Comparison of ENCODE assay signal across 16 cellular contexts in genomic region chr14:104940526-104941150, GRCh38. TPM values are rescaled to one million over a fixed set of nuclear protein-coding genes. Genes with fewer than 3 reads are reported as not detected.
DNase-seq lines count a peak whose midpoint lies in the region; ATAC-seq, FAIRE-seq and TF ChIP-seq lines count a peak whose summit lies in the region.
"Had no signal": no experiment of that assay in that cellular context is flagged by ENCODE, and none has a peak within 500 bp of the region (broad histone marks: within the 10 kb centered on the region; RNA-seq: fewer than 3 reads in every experiment).

No MANE protein-coding gene starts in this region.

- H3K9ac ChIP-seq in HCT116 (ENCODE audit: low read length): no peak overlapping the region
- H3K9ac ChIP-seq in GM12878 (ENCODE audit: control insufficient read depth, insufficient read depth, low read length): no peak overlapping the region

- 45% methylated on average over 3 of the region's 3 CpGs for WGBS in GM12878 (ENCODE audit: insufficient coverage, insufficient replicate concordance, low lambda C conversion rate, missing lambda C conversion rate)
- WGBS in psoas muscle, 3 donors: 76 to 90% (median 80%) methylated on average over 3 of the region's 3 CpGs

- TF ChIP-seq CTCF in HCT116 (IDR thresholded peaks at IDR 0.05 in 2 of 3, conservative IDR thresholded peaks at IDR 0.05 in 1 of 3; ENCODE audit: borderline replicate concordance in 1 of 3, insufficient read depth in 1 of 3, low read depth in 2 of 3, low read length in 2 of 3): peak in 2 of 3 experiments; percentile 11 to 30; a peak in 1 of 6 replicates
- peak in 2 of 3 experiments; percentile 14 to 17; a peak in 3 of 6 replicates for TF ChIP-seq CTCF in GM12878 (IDR thresholded peaks at IDR 0.05 in 2 of 3, conservative IDR thresholded peaks at IDR 0.05 in 1 of 3; ENCODE audit: control insufficient read depth in 2 of 3, extremely low read depth in 1 of 3, insufficient read depth in 1 of 3, low read depth in 3 of 3, low read length in 3 of 3)
- peak; percentile 19 for TF ChIP-seq CTCF in neural crest cell (conservative IDR thresholded peaks at IDR 0.05)
- TF ChIP-seq CTCF in psoas muscle (IDR thresholded peaks at IDR 0.05): no peak
- TF ChIP-seq CTCF in coronary artery (IDR thresholded peaks at IDR 0.05): no peak

- TF ChIP-seq RAD21 in HCT116 (IDR thresholded peaks at IDR 0.05; ENCODE audit: low read depth) (peak; percentile 35; the same call in 1 of the 2 replicates), GM12878 (IDR thresholded peaks at IDR 0.05; ENCODE audit: insufficient read depth, low read depth, low read length) (peak; percentile 35; the same call in 1 of the 2 replicates)

- no peaks in the 10 kb centered on the region for H3K27me3 ChIP-seq in HCT116 (ENCODE audit: insufficient read depth, low read length)
- H3K27me3 ChIP-seq in GM12878 (replicated peaks in 1 of 2; ENCODE audit: control insufficient read depth in 2 of 2, insufficient read depth in 2 of 2, low read length in 1 of 2): peaks cover 3 to 4% of the 10 kb centered on the region in 2 experiments; a peak in 2 of 4 replicates
- H3K27me3 ChIP-seq in psoas muscle (ENCODE audit: insufficient read depth in 3 of 3, low read length in 2 of 3): peaks cover 0 to 25% (median 4%) of the 10 kb centered on the region in 3 donors
- H3K27me3 ChIP-seq: SJSA1, testis had no signal

- FAIRE-seq in GM12878 (lab: Jason Lieb, UNC): no peak

- SMC1A ChIA-PET in GM12878 (lab: Charles Lee; ENCODE audit: uncharacterized antibody, unreplicated experiment): no interaction called here

- in situ Hi-C loops in GM12878 (cut with MboI): no loop called here

- CTCF ChIA-PET in HCT116 (lab: Charles Lee) (no interaction called here), GM12878 (lab: Yijun Ruan, JAX) (interaction anchor here (1.0 to 1.5 kb wide), 2 partner anchors 41 to 175 kb away, joined by 3 read pairs; no protein-coding TSS in a partner anchor)

- POLR2A ChIA-PET in HCT116 (lab: Charles Lee) (no interaction called here), GM12878 (lab: Charles Lee) (no interaction called here)

- no peak overlapping the region for H3K4me3 Mint-ChIP-seq in neural crest cell

- BruUV-seq in HCT116 (replicated peaks; lab: Mats Ljungman, UMichigan) (no TSS peak), GM12878 (replicated peaks; lab: Mats Ljungman, UMichigan) (no TSS peak)

- no peaks in the 10 kb centered on the region for H3K9me2 ChIP-seq in HCT116 (ENCODE audit: insufficient read depth)

- H2AFZ ChIP-seq in HCT116 (ENCODE audit: low read depth, low read length, poor library complexity, severe bottlenecking) (no peak overlapping the region), GM12878 (ENCODE audit: control insufficient read depth, low read depth, low read length) (no peak overlapping the region)

- peaks cover 44% of the 10 kb centered on the region for H3K27me3 Mint-ChIP-seq in neural crest cell (ENCODE audit: low read depth)

- H3K4me1 Mint-ChIP-seq in neural crest cell: no peaks in the 10 kb centered on the region

- H3K36me3 ChIP-seq in HCT116 (ENCODE audit: control insufficient read depth in 1 of 2, insufficient read depth in 2 of 2, low read length in 2 of 2) (no peaks in the 10 kb centered on the region), GM12878 (ENCODE audit: control insufficient read depth in 2 of 2, insufficient read depth in 2 of 2, low read length in 1 of 2) (no peaks in the 10 kb centered on the region), psoas muscle (ENCODE audit: insufficient read depth in 1 of 2, low read depth in 1 of 2) (no peaks in the 10 kb centered on the region)
- H3K36me3 ChIP-seq: SJSA1 had no signal

- H3K4me1 ChIP-seq in HCT116 (ENCODE audit: control insufficient read depth in 1 of 2, insufficient read depth in 2 of 2, low read length in 2 of 2) (no peaks in the 10 kb centered on the region), GM12878 (ENCODE audit: control insufficient read depth, insufficient read depth, low read length) (no peaks in the 10 kb centered on the region), psoas muscle (no peaks in the 10 kb centered on the region)
- H3K4me1 ChIP-seq: SJSA1, testis had no signal

- no peak overlapping the region for H3K27ac Mint-ChIP-seq in neural crest cell (ENCODE audit: unreplicated experiment)

- ATAC-seq in HCT116 (peak; percentile 75), GM12878 (no peak), psoas muscle (no peak)
- ATAC-seq: esophagus mucosa had no signal

- TF ChIP-seq EP300 in GM12878 (IDR thresholded peaks at IDR 0.05; ENCODE audit: borderline replicate concordance in 1 of 2, control insufficient read depth in 1 of 2, low read depth in 2 of 2, low read length in 2 of 2): no peak

- H3K79me2 ChIP-seq in HCT116 (ENCODE audit: insufficient read depth, low read length) (no peaks in the 10 kb centered on the region), GM12878 (ENCODE audit: control insufficient read depth, insufficient read depth, low read length) (no peaks in the 10 kb centered on the region)

- H3K9me3 ChIP-seq in HCT116 (ENCODE audit: control insufficient read depth in 1 of 2, insufficient read depth in 1 of 2, low read depth in 1 of 2, low read length in 2 of 2): no peaks in the 10 kb centered on the region
- no peaks in the 10 kb centered on the region for H3K9me3 ChIP-seq in GM12878 (replicated peaks; ENCODE audit: control insufficient read depth, insufficient read depth, low read length)
- H3K9me3 ChIP-seq in psoas muscle: no peaks in the 10 kb centered on the region
- H3K9me3 ChIP-seq: SJSA1, testis had no signal

- intact Hi-C loops in HCT116 (cut with micrococcal nuclease): no loop called here
- intact Hi-C loops in GM12878 (cut with micrococcal nuclease; ENCODE audit: unreplicated experiment): no loop called here
- intact Hi-C loops in psoas muscle (cut with DNase I): no loop called here

- peak; percentile 22 for DNase-seq in DMS53 (lab: John Stamatoyannopoulos, UW)
- DNase-seq in DMS53 treated with DMSO at 0.1 percent for 48 hours (lab: John Stamatoyannopoulos, UW; ENCODE audit: unreplicated experiment): no peak
- DNase-seq in HCT116 (ENCODE audit: low read depth, low spot score): no peak
- DNase-seq in GM12878 (ENCODE audit: low read depth, low spot score): no peak
- no peak for DNase-seq in neural crest cell (ENCODE audit: low read depth, low spot score)
- DNase-seq in psoas muscle: no peak
- no peak for DNase-seq in coronary artery (ENCODE audit: low spot score)
- DNase-seq in central memory CD4-positive, alpha-beta T cell: no peak
- DNase-seq: activated T-cell treated with anti-CD3 and anti-CD28 coated beads, Interleukin-2, amount 50 U/mL, for 48 hours; DND-41; NCI-H69; testis had no signal

- H3K27ac ChIP-seq in HCT116 (ENCODE audit: low read depth, low read length): no peak overlapping the region
- H3K27ac ChIP-seq in GM12878 (ENCODE audit: control insufficient read depth, insufficient read depth): no peak overlapping the region
- no peak overlapping the region for H3K27ac ChIP-seq in psoas muscle
- H3K27ac ChIP-seq in coronary artery: no peak overlapping the region
- H3K27ac ChIP-seq: SJSA1, testis, VCaP had no signal

- TF ChIP-seq POLR2A in HCT116 (IDR thresholded peaks at IDR 0.05; ENCODE audit: borderline replicate concordance, extremely low read depth, insufficient read depth, insufficient read length) (no peak), GM12878 (IDR thresholded peaks at IDR 0.05; ENCODE audit: low read depth, low read length) (no peak)

- H3K4me3 ChIP-seq in HCT116 (replicated peaks in 1 of 2; ENCODE audit: low read depth in 1 of 2, low read length in 2 of 2): no peak overlapping the region
- no peak overlapping the region for H3K4me3 ChIP-seq in GM12878
- no peak overlapping the region for H3K4me3 ChIP-seq in psoas muscle
- H3K4me3 ChIP-seq in coronary artery: no peak overlapping the region
- H3K4me3 ChIP-seq: SJSA1, testis had no signal

- no peaks in the 10 kb centered on the region for H3K9me3 Mint-ChIP-seq in neural crest cell

- no peaks in the 10 kb centered on the region for H4K20me1 ChIP-seq in HCT116 (ENCODE audit: insufficient read depth)
- no peaks in the 10 kb centered on the region; the same call in 1 of the 2 replicates for H4K20me1 ChIP-seq in GM12878 (ENCODE audit: control insufficient read depth, insufficient read depth)

- H3K4me2 ChIP-seq in HCT116 (ENCODE audit: low read length) (no peak overlapping the region), GM12878 (ENCODE audit: control insufficient read depth, insufficient read depth) (no peak overlapping the region)

- no peaks in the 10 kb centered on the region for H3K36me3 Mint-ChIP-seq in neural crest cell (ENCODE audit: low read depth)

- RAD21 ChIA-PET in HCT116 (lab: Charles Lee; ENCODE audit: low non-redundant PET in 1 of 2, low total read pairs in 2 of 2, uncharacterized antibody in 2 of 2, unreplicated experiment in 2 of 2): no interaction called here
- RAD21 ChIA-PET in GM12878 (lab: Charles Lee; ENCODE audit: unreplicated experiment): no interaction called here

RNA-seq across cellular contexts. Expression of gene PLD4, which starts 16.0 kb away (rescaled TPM):
- 0.12 TPM for total RNA-seq in HCT116 (2021; ENCODE audit: unreplicated experiment)
- 0.02 and 0.08 TPM in 2 replicates for polyA plus RNA-seq in HCT116 (2012)
- total RNA-seq in GM12878 (2013; cell fraction: nucleolus; rRNA removed): 0.69 and 2.0 TPM in 2 replicates
- 32.1 and 43.2 TPM in 2 replicates for total RNA-seq in GM12878 (2014; rRNA removed)
- total RNA-seq in GM12878 (2014; rRNA removed; fragmentation: Illumina TruSeq; extraction: Trizol): 7.2 and 9.1 TPM in 2 replicates
- total RNA-seq in GM12878 (2021): 54.3 and 57.7 TPM in 2 replicates
- polyA plus RNA-seq in GM12878 (2011; ENCODE audit: low read depth): 4.2 TPM
- 0.04 and 0.20 TPM in 2 replicates for polyA plus RNA-seq in GM12878 (2011; rRNA removed)
- polyA plus RNA-seq in GM12878 (2011; cell fraction: cytosol; rRNA removed): 0.21 and 0.40 TPM in 2 replicates
- 0.57 and 0.69 TPM in 2 replicates for polyA plus RNA-seq in GM12878 (2011; cell fraction: nucleus; rRNA removed)
- 11.8 and 20.1 TPM in 2 replicates for polyA plus RNA-seq in GM12878 (2012)
- polyA plus RNA-seq in GM12878 (2014; fragmentation: Illumina TruSeq; extraction: Trizol): 2.7 and 5.3 TPM in 2 replicates
- polyA plus RNA-seq in GM12878 (2014; fragmentation: Nextera tagmentation; extraction: Ambion mirVana): under 1 TPM; 0.27 to 0.37 TPM
- 36.3 and 46.7 TPM in 2 replicates for polyA plus RNA-seq in GM12878 (2014; rRNA removed)
- 10 to 100 TPM; 10.6 to 13.0 TPM for polyA plus RNA-seq in GM12878 (2016; fragmentation: Nextera tagmentation; extraction: Ambion mirVana)
- polyA minus RNA-seq in GM12878 (2011; rRNA and poly(A)+ RNA removed): 0.31 TPM in 1 of 2 replicates, not detected in the other
- polyA minus RNA-seq in GM12878 (2011; cell fraction: cytosol; rRNA and poly(A)+ RNA removed): not detected in 2 replicates
- polyA minus RNA-seq in GM12878 (2011; cell fraction: nucleus; rRNA and poly(A)+ RNA removed): 0.38 TPM in 1 of 2 replicates, not detected in the other
- 0.02 and 0.05 TPM in 2 replicates for total RNA-seq in neural crest cell
- total RNA-seq in psoas muscle: under 1 TPM in 2 of 4 donors, not detected in 2; 0.04 to 0.25 TPM
- not detected for polyA plus RNA-seq in psoas muscle
- total RNA-seq: A172, SJSA1 had no signal

RNA-seq across cellular contexts. Expression of gene AHNAK2, which starts 37.5 kb away (rescaled TPM):
- 45.0 TPM for total RNA-seq in HCT116 (2021; ENCODE audit: unreplicated experiment)
- polyA plus RNA-seq in HCT116 (2012): 37.0 and 46.7 TPM in 2 replicates
- total RNA-seq in GM12878 (2013; cell fraction: nucleolus; rRNA removed): 0.02 TPM in 1 of 2 replicates, not detected in the other
- total RNA-seq in GM12878 (2014; rRNA removed): not detected in 2 replicates
- not detected in 2 replicates for total RNA-seq in GM12878 (2014; rRNA removed; fragmentation: Illumina TruSeq; extraction: Trizol)
- 0.03 and 0.10 TPM in 2 replicates for total RNA-seq in GM12878 (2021)
- 0.05 TPM for polyA plus RNA-seq in GM12878 (2011; ENCODE audit: low read depth)
- 0.03 TPM in 1 of 2 replicates, not detected in the other for polyA plus RNA-seq in GM12878 (2011; rRNA removed)
- polyA plus RNA-seq in GM12878 (2011; cell fraction: cytosol; rRNA removed): not detected in 2 replicates
- not detected in 2 replicates for polyA plus RNA-seq in GM12878 (2011; cell fraction: nucleus; rRNA removed)
- polyA plus RNA-seq in GM12878 (2012): 0.03 TPM in 2 replicates
- not detected in 2 replicates for polyA plus RNA-seq in GM12878 (2014; fragmentation: Illumina TruSeq; extraction: Trizol)
- not detected for polyA plus RNA-seq in GM12878 (2014; fragmentation: Nextera tagmentation; extraction: Ambion mirVana)
- polyA plus RNA-seq in GM12878 (2014; rRNA removed): not detected in 2 replicates
- polyA plus RNA-seq in GM12878 (2016; fragmentation: Nextera tagmentation; extraction: Ambion mirVana): not detected
- polyA minus RNA-seq in GM12878 (2011; rRNA and poly(A)+ RNA removed): not detected in 2 replicates
- polyA minus RNA-seq in GM12878 (2011; cell fraction: cytosol; rRNA and poly(A)+ RNA removed): 0.42 TPM in 1 of 2 replicates, not detected in the other
- polyA minus RNA-seq in GM12878 (2011; cell fraction: nucleus; rRNA and poly(A)+ RNA removed): under 0.01 and 0.19 TPM in 2 replicates
- total RNA-seq in neural crest cell: 1.4 TPM in 2 replicates
- 1 to 10 TPM; 1.3 to 4.7 (median 3.4) TPM for total RNA-seq in psoas muscle
- 1 to 10 TPM in 1 of 3 donors, under 1 TPM in 2; 0.69 to 2.0 (median 0.75) TPM for polyA plus RNA-seq in psoas muscle

RNA-seq across cellular contexts. Expression of gene CLBA1, which starts 45.0 kb away (rescaled TPM):
- total RNA-seq in HCT116 (2021; ENCODE audit: unreplicated experiment) (14.8 TPM), GM12878 (2014; rRNA removed) (0.76 and 0.96 TPM in 2 replicates), GM12878 (2014; rRNA removed; fragmentation: Illumina TruSeq; extraction: Trizol) (0.45 and 0.74 TPM in 2 replicates), GM12878 (2021) (0.56 and 0.90 TPM in 2 replicates), neural crest cell (12.2 and 14.1 TPM in 2 replicates), psoas muscle (1 to 10 TPM; 1.3 to 2.2 (median 1.6) TPM)
- polyA plus RNA-seq in HCT116 (2012): 10.6 and 11.2 TPM in 2 replicates
- 2.8 and 4.2 TPM in 2 replicates for total RNA-seq in GM12878 (2013; cell fraction: nucleolus; rRNA removed)
- 1.1 TPM for polyA plus RNA-seq in GM12878 (2011; ENCODE audit: low read depth)
- polyA plus RNA-seq in GM12878 (2011; rRNA removed) (0.38 and 0.59 TPM in 2 replicates), GM12878 (2014; fragmentation: Illumina TruSeq; extraction: Trizol) (0.24 and 0.62 TPM in 2 replicates), GM12878 (2014; fragmentation: Nextera tagmentation; extraction: Ambion mirVana) (under 1 TPM in 1 of 2 experiments, not detected in 1; 0.07 TPM), GM12878 (2014; rRNA removed) (0.72 and 1.1 TPM in 2 replicates), GM12878 (2016; fragmentation: Nextera tagmentation; extraction: Ambion mirVana) (1 to 10 TPM in 1 of 2 experiments, under 1 TPM in 1; 0.62 to 1.1 TPM), psoas muscle (1 to 10 TPM; 1.7 to 6.8 (median 6.1) TPM)
- 0.92 and 1.1 TPM in 2 replicates for polyA plus RNA-seq in GM12878 (2011; cell fraction: cytosol; rRNA removed)
- polyA plus RNA-seq in GM12878 (2011; cell fraction: nucleus; rRNA removed): 2.5 and 2.9 TPM in 2 replicates
- 1.4 and 2.2 TPM in 2 replicates for polyA plus RNA-seq in GM12878 (2012)
- 0.88 TPM in 1 of 2 replicates, not detected in the other for polyA minus RNA-seq in GM12878 (2011; rRNA and poly(A)+ RNA removed)
- 0.83 TPM in 1 of 2 replicates, not detected in the other for polyA minus RNA-seq in GM12878 (2011; cell fraction: cytosol; rRNA and poly(A)+ RNA removed)
- 0.73 and 0.96 TPM in 2 replicates for polyA minus RNA-seq in GM12878 (2011; cell fraction: nucleus; rRNA and poly(A)+ RNA removed)

Comparison
In these comparisons a context has a peak if more than half of its experiments do, and no peak if none do; other contexts are left out.
1. CTCF ChIP-seq: peak in HCT116 (2 of 3), GM12878 (2 of 3) and neural crest cell (single experiment); none in psoas muscle (single experiment) and coronary artery (single experiment).